8 cellular contexts compared by ENCODE assay signal in genomic region chr16:70576431-70577255, GRCh38. TPM values are rescaled to one million over a fixed set of nuclear protein-coding genes. Genes with fewer than 3 reads are reported as not detected.
DNase-seq lines count a peak whose midpoint lies in the region; ATAC-seq and TF ChIP-seq lines count a peak whose summit lies in the region.

No MANE protein-coding gene starts in this region.

- no peaks in the 10 kb centered on the region for H3K79me2 ChIP-seq in SU-DHL-6 (ENCODE audit: insufficient read depth, low read length)

- DNase-seq in Daoy (ENCODE audit: low read depth) (peak; percentile 33), foreskin keratinocyte (peak in 1 of 2 donors; percentile 66), transverse colon (peak; percentile 33), NCI-H1694 (lab: John Stamatoyannopoulos, UW) (no peak), NCI-H446 treated with DMSO at 0.1 percent for 48 hours (lab: John Stamatoyannopoulos, UW) (no peak)

- no peak for TF ChIP-seq POLR2A in transverse colon (IDR thresholded peaks at IDR 0.05)

- H4K20me1 ChIP-seq in SU-DHL-6 (ENCODE audit: low read depth, low read length): peaks cover 2% of the 10 kb centered on the region; the same call in 1 of the 2 replicates

- H3K4me2 ChIP-seq in SU-DHL-6 (ENCODE audit: low read depth, low read length, poor library complexity, severe bottlenecking): no peak overlapping the region

- H3K4me3 ChIP-seq in SU-DHL-6 (ENCODE audit: insufficient read depth, low read length, poor library complexity, severe bottlenecking) (no peak overlapping the region), transverse colon (no peak overlapping the region)

- H3K4me1 ChIP-seq in foreskin keratinocyte (peaks cover 10% of the 10 kb centered on the region), transverse colon (peaks cover 25 to 51% (median 30%) of the 10 kb centered on the region in 4 donors)

- no peak for TF ChIP-seq CTCF in SU-DHL-6 (IDR thresholded peaks at IDR 0.05; ENCODE audit: insufficient read depth, low read length, poor library complexity, severe bottlenecking)
- no peak for TF ChIP-seq CTCF in foreskin keratinocyte (conservative IDR thresholded peaks at IDR 0.05)
- TF ChIP-seq CTCF in transverse colon (IDR thresholded peaks at IDR 0.05): no peak

- H3K36me3 ChIP-seq in SU-DHL-6 (ENCODE audit: low read length) (peaks cover 16% of the 10 kb centered on the region), transverse colon (peaks cover 0 to 16% (median 8%) of the 10 kb centered on the region in 4 donors)

- H3K9me3 ChIP-seq in SU-DHL-6 (ENCODE audit: insufficient read depth, low read length) (no peaks in the 10 kb centered on the region), transverse colon (no peaks in the 10 kb centered on the region)

- no peaks in the 10 kb centered on the region for H3K9me2 ChIP-seq in SU-DHL-6 (replicated peaks; ENCODE audit: insufficient read depth, low read length)

- H3K27ac ChIP-seq in SU-DHL-6 (ENCODE audit: low read depth, low read length): peak overlapping the region; percentile 12; the same call in 1 of the 2 replicates
- no peak overlapping the region for H3K27ac ChIP-seq in foreskin keratinocyte
- H3K27ac ChIP-seq in transverse colon: peak overlapping the region; percentile 43 to 59 (median 54)

- no peaks in the 10 kb centered on the region for H3K27me3 ChIP-seq in SU-DHL-6 (ENCODE audit: low read length)
- no peaks in the 10 kb centered on the region for H3K27me3 ChIP-seq in foreskin keratinocyte
- H3K27me3 ChIP-seq in transverse colon: no peaks in the 10 kb centered on the region

- in situ Hi-C loops in transverse colon (cut with MboI; ENCODE audit: low pct_ligation_motif_present in 1 of 4, low pct_unique_long_range_greater_than_20kb in 1 of 4, low sequenced_read_pairs in 3 of 4): no loop called here

- WGBS in transverse colon (ENCODE audit: low coverage in 1 of 2), 2 donors: 40 to 48% methylated on average over 4 to 10 of the region's 10 CpGs

- H3F3A ChIP-seq in SU-DHL-6 (ENCODE audit: insufficient read depth): peaks cover 32% of the 10 kb centered on the region

- H3K9ac ChIP-seq in SU-DHL-6 (ENCODE audit: low read length): no peak overlapping the region

- no peak for TF ChIP-seq EP300 in transverse colon (IDR thresholded peaks at IDR 0.05; ENCODE audit: low read depth)

- peak; percentile 75 for ATAC-seq in GM19397 (IDR thresholded peaks at IDR 0.05; ENCODE audit: unreplicated experiment)
- ATAC-seq in HG03354 (IDR thresholded peaks at IDR 0.05; ENCODE audit: poor library complexity, severe bottlenecking, unreplicated experiment): peak; percentile 77
- peak; percentile 13 for ATAC-seq in foreskin keratinocyte

- no peak overlapping the region for H2AFZ ChIP-seq in SU-DHL-6 (ENCODE audit: low read depth, low read length, severe bottlenecking)

- intact Hi-C loops in transverse colon (cut with DNase I; ENCODE audit: low total_unique reads): no loop called here

RNA-seq across cellular contexts. Expression of gene SF3B3, which starts 53.0 kb away (rescaled TPM):
- 117 and 130 TPM in 2 replicates for total RNA-seq in Daoy (2014; rRNA removed; shearing (Covaris generic))
- 179 and 180 TPM in 2 replicates for total RNA-seq in foreskin keratinocyte
- 155 and 199 TPM in 2 replicates for polyA plus RNA-seq in foreskin keratinocyte
- 100 to 1,000 TPM in 1 of 4 donors, 10 to 100 TPM in 3; 59.5 to 135 (median 72.8) TPM for total RNA-seq in transverse colon

RNA-seq across cellular contexts. Expression of gene COG4, which starts 53.3 kb away (rescaled TPM):
- total RNA-seq in Daoy (2014; rRNA removed; shearing (Covaris generic)): 35.3 and 35.5 TPM in 2 replicates
- total RNA-seq in foreskin keratinocyte (42.7 and 53.0 TPM in 2 replicates), transverse colon (100 to 1,000 TPM in 1 of 4 donors, 10 to 100 TPM in 3; 55.4 to 200 (median 64.0) TPM)
- polyA plus RNA-seq in foreskin keratinocyte: 31.2 and 39.1 TPM in 2 replicates

Comparison
In these comparisons a context has a peak if more than half of its experiments do, and no peak if none do; other contexts are left out.
1. DNase-seq: peak in Daoy (single experiment) and transverse colon (single experiment); none in NCI-H1694 (single experiment) and NCI-H446 treated with DMSO at 0.1 percent for 48 hours (single experiment).
2. ATAC-seq: peak in every context shown above with its lines; median percentile 77 in HG03354; 75 in GM19397; 13 in foreskin keratinocyte.